1 cellular context compared by ENCODE assay signal in the genomic region with DNA sequence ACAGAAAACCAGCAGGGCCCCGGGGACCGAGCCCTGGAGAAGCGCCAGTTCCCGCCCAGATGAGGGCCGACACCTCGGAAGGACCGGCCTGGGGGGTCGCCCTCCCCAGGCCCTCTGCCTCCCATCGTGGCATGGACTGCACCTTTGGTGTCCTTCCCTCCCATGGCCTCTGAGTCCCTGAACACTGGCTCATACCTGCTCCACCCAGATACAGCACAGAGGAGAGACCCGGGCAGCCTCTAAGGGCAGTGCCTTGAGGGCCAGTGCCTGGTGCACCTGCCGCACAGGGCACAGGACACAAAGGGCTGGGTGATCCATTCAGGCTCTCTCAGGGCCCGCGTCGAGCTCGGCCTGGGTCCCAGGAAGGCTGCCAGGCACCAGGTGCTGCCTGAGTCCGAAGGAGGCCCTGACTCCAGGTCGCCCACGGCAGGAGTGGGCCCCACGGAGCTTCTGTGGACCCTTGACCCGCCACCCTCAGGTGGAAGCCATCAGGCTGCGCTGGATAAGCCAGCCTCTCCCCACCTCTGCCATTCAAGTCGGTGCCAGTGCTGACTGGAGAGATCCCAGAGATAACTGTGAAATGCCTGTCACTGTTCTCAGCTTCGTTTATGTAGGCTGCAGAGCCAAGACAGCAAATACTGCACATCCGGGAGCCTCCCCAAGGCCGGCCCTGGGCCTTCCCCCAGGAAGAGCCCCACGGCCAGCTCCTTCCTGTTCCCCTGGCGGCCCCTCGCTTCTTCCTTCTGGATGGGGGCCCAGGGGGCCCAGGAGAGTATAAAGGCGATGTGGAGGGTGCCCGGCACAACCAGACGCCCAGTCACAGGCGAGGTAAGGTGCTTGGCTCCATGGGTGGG.
TF ChIP-seq lines count a peak whose summit lies in the region.

A gene with protein sequence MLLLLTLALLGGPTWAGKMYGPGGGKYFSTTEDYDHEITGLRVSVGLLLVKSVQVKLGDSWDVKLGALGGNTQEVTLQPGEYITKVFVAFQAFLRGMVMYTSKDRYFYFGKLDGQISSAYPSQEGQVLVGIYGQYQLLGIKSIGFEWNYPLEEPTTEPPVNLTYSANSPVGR (plus strand): TSS at position 803 of the 854 bp plus-strand sequence. CDS start 139 bp downstream, outside the sequence.

TF ChIP-seq in GM23338, 12 proteins besides CTCF, POLR2A, EP300 and RAD21 (continued from another document):
- TF ChIP-seq, protein P1, sequence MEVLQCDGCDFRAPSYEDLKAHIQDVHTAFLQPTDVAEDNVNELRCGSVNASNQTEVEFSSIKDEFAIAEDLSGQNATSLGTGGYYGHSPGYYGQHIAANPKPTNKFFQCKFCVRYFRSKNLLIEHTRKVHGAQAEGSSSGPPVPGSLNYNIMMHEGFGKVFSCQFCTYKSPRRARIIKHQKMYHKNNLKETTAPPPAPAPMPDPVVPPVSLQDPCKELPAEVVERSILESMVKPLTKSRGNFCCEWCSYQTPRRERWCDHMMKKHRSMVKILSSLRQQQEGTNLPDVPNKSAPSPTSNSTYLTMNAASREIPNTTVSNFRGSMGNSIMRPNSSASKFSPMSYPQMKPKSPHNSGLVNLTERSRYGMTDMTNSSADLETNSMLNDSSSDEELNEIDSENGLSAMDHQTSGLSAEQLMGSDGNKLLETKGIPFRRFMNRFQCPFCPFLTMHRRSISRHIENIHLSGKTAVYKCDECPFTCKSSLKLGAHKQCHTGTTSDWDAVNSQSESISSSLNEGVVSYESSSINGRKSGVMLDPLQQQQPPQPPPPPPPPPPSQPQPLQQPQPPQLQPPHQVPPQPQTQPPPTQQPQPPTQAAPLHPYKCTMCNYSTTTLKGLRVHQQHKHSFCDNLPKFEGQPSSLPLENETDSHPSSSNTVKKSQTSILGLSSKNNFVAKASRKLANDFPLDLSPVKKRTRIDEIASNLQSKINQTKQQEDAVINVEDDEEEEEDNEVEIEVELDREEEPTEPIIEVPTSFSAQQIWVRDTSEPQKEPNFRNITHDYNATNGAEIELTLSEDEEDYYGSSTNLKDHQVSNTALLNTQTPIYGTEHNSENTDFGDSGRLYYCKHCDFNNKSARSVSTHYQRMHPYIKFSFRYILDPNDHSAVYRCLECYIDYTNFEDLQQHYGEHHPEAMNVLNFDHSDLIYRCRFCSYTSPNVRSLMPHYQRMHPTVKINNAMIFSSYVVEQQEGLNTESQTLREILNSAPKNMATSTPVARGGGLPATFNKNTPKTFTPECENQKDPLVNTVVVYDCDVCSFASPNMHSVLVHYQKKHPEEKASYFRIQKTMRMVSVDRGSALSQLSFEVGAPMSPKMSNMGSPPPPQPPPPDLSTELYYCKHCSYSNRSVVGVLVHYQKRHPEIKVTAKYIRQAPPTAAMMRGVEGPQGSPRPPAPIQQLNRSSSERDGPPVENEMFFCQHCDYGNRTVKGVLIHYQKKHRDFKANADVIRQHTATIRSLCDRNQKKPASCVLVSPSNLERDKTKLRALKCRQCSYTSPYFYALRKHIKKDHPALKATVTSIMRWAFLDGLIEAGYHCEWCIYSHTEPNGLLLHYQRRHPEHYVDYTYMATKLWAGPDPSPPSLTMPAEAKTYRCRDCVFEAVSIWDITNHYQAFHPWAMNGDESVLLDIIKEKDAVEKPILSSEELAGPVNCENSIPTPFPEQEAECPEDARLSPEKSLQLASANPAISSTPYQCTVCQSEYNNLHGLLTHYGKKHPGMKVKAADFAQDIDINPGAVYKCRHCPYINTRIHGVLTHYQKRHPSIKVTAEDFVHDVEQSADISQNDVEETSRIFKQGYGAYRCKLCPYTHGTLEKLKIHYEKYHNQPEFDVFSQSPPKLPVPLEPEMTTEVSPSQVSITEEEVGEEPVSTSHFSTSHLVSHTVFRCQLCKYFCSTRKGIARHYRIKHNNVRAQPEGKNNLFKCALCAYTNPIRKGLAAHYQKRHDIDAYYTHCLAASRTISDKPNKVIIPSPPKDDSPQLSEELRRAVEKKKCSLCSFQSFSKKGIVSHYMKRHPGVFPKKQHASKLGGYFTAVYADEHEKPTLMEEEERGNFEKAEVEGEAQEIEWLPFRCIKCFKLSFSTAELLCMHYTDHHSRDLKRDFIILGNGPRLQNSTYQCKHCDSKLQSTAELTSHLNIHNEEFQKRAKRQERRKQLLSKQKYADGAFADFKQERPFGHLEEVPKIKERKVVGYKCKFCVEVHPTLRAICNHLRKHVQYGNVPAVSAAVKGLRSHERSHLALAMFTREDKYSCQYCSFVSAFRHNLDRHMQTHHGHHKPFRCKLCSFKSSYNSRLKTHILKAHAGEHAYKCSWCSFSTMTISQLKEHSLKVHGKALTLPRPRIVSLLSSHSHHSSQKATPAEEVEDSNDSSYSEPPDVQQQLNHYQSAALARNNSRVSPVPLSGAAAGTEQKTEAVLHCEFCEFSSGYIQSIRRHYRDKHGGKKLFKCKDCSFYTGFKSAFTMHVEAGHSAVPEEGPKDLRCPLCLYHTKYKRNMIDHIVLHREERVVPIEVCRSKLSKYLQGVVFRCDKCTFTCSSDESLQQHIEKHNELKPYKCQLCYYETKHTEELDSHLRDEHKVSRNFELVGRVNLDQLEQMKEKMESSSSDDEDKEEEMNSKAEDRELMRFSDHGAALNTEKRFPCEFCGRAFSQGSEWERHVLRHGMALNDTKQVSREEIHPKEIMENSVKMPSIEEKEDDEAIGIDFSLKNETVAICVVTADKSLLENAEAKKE (CRISPR knock-in tag; IDR thresholded peaks at IDR 0.05) = no peak
